Comparison of ENCODE assay signal across 10 cellular contexts in genomic region chr18:59994357-59994756, GRCh38.
DNase-seq lines count a peak whose midpoint lies in the region; ATAC-seq and TF ChIP-seq lines count a peak whose summit lies in the region.
"Had no signal": no experiment of that assay in that cellular context is flagged by ENCODE, and none has a peak within 500 bp of the region (broad histone marks: within the 10 kb centered on the region; RNA-seq: fewer than 3 reads in every experiment).

No MANE protein-coding gene starts in this region.

- DNase-seq in NCI-H1105 treated with DMSO at 0.1 percent for 48 hours (lab: John Stamatoyannopoulos, UW) (peak; percentile 27), fibroblast of pulmonary artery (ENCODE audit: low read depth) (peak; percentile 18), AG08396 (ENCODE audit: low spot score) (no peak), left cardiac atrium (no peak), NCI-H1048 (lab: John Stamatoyannopoulos, UW) (no peak), H7 (no peak)
- DNase-seq: activated effector memory CD4-positive, alpha-beta T cell treated with anti-CD3 and anti-CD28 coated beads, Interleukin-2, amount 50 U/mL, for 16 hours had no signal

- intact Hi-C loops in left cardiac atrium (cut with DNase I): no loop called here

- peak; percentile 25; the same call in 1 of the 2 replicates for TF ChIP-seq CTCF in GM12875 (IDR thresholded peaks at IDR 0.05; ENCODE audit: borderline replicate concordance, insufficient read depth, low read depth, low read length)
- peak; percentile 28 for TF ChIP-seq CTCF in fibroblast of pulmonary artery (IDR thresholded peaks at IDR 0.05; ENCODE audit: low read length, missing control alignments)

- no peaks in the 10 kb centered on the region for H3K27me3 ChIP-seq in H7 (ENCODE audit: control insufficient read depth, insufficient read depth, low read length)

- H3K36me3 ChIP-seq in H7 (replicated peaks; ENCODE audit: control insufficient read depth, insufficient read depth, low read length): no peaks in the 10 kb centered on the region

- no peak overlapping the region for H3K4me3 ChIP-seq in GM12875 (ENCODE audit: low read depth, low read length)
- no peak overlapping the region for H3K4me3 ChIP-seq in fibroblast of pulmonary artery (replicated peaks; ENCODE audit: low read depth, low read length)
- H3K4me3 ChIP-seq in H7 (ENCODE audit: insufficient read depth, low read depth, low read length): no peak overlapping the region

- ATAC-seq in GM21528 (IDR thresholded peaks at IDR 0.05; ENCODE audit: low FRiP score, unreplicated experiment) (peak; percentile 55), left cardiac atrium (no peak)
- ATAC-seq: Panc1 had no signal

Comparison
In these comparisons a context has a peak if more than half of its experiments do, and no peak if none do; other contexts are left out.
1. DNase-seq: peak in NCI-H1105 treated with DMSO at 0.1 percent for 48 hours (single experiment) and fibroblast of pulmonary artery (single experiment); none in AG08396 (single experiment), left cardiac atrium (single experiment), NCI-H1048 (single experiment) and H7 (single experiment).